In the genomic region with DNA sequence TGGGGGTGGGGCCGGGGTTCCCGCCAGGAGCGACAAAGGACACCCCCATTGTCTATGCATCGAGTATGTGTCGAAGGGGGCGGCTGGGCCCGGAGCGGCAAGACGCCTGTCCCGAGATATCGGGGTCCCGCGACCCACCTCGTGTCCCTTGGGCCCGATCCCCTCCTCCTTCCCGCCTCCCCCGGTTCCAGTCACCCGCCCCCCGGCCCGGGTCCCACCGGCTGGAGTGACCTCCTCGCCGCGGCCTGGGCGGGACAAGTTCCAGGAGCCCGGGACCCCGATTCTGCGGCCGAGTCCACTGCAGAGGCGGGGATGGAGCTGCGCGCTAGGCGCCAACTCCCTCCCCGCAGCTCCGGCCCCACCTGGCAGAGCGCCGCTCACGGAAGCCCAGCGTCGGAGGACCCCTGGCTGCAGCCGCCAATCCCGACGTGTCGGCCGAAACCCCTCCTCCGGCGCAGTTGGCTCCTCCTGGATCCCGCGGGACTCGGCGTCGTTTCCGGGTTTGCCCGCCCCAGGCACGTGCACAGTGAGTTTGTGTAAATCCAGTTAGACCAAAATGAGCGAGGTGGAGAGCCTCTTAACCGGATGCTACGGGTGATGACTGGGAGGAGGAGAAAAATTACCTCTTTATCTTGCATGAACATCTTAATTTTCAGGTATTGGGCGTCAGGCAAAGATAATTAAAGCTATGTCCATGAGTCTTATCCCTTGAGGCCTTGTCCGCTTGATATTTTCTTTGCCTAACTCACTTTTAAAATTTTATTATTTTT, we compare ENCODE assay signal across 8 cellular contexts. TPM values are rescaled to one million over a fixed set of nuclear protein-coding genes. Genes with fewer than 3 reads are reported as not detected.
DNase-seq lines count a peak whose midpoint lies in the region; ATAC-seq, FAIRE-seq and TF ChIP-seq lines count a peak whose summit lies in the region.

A gene (minus strand): TSS at position 434 of the 770 bp plus-strand sequence. CDS start 493 bp downstream, outside the sequence.

- POLR2A ChIA-PET in Panc1 (lab: Charles Lee) = interaction anchor here (0.5 to 0.7 kb wide), 2 partner anchors 56 to 176 kb away, joined by 3 to 5 read pairs; no protein-coding TSS in a partner anchor

- H3K4me1 ChIP-seq in Panc1 (ENCODE audit: control insufficient read depth, insufficient read depth, low read length) = peaks cover 18% of the 10 kb centered on the region
- peaks cover 34 to 50% (median 44%) of the 10 kb centered on the region in 4 donors for H3K4me1 ChIP-seq in esophagus muscularis mucosa
- H3K4me1 ChIP-seq in muscle layer of duodenum (ENCODE audit: control insufficient read depth in 1 of 2, insufficient read depth in 2 of 2, low read length in 2 of 2) = peaks cover 4 to 17% of the 10 kb centered on the region in 2 donors

- WGBS in esophagus muscularis mucosa = 8% methylated on average over 15 of the region's 60 CpGs

- H3K27ac ChIP-seq in Panc1 (ENCODE audit: low read length) (peak within 1 kb of the TSS; percentile 94), esophagus muscularis mucosa (replicated peaks in 1 of 4) (peak within 1 kb of the TSS; percentile 80 to 88 (median 82)), muscle layer of duodenum (ENCODE audit: low read length) (no peak within 1 kb of the TSS)

- ATAC-seq in GM18867 (IDR thresholded peaks at IDR 0.05; ENCODE audit: unreplicated experiment) (peak; percentile 44), Panc1 (peak; percentile 86)

- no peak for TF ChIP-seq POLR2A in esophagus muscularis mucosa (IDR thresholded peaks at IDR 0.05; ENCODE audit: low read depth)

- BruUV-seq in Panc1 (replicated peaks; lab: Mats Ljungman, UMichigan) = no TSS peak

- CTCF ChIA-PET in Panc1 (lab: Charles Lee) = no interaction called here

- H3K27me3 ChIP-seq in Panc1 (ENCODE audit: control insufficient read depth, insufficient read depth, low read length) (no peaks in the 10 kb centered on the region), esophagus muscularis mucosa (no peaks in the 10 kb centered on the region), muscle layer of duodenum (ENCODE audit: low read depth, low read length) (no peaks in the 10 kb centered on the region)

- in situ Hi-C loops in Panc1 (cut with HindIII; ENCODE audit: low pct_unique_long_range_greater_than_20kb, low sequenced_read_pairs) = no loop called here

- DNase-seq in 8988T = peak; percentile 59
- peak; percentile 90 for DNase-seq in HTR-8/SVneo (ENCODE audit: insufficient read length, low spot score)
- no peak for DNase-seq in Panc1 (ENCODE audit: low read depth, low spot score)
- peak; percentile 93 to 95 for DNase-seq in activated T-cell treated with anti-CD3 and anti-CD28 coated beads, Interleukin-2, amount 50 U/mL, for 48 hours
- peak; percentile 98 for DNase-seq in esophagus muscularis mucosa (ENCODE audit: extremely low spot score)
- DNase-seq in stimulated activated CD8-positive, alpha-beta memory T cell treated with anti-CD3 and anti-CD28 coated beads, Interleukin-7, amount 100 ng/mL, for 24 hours (ENCODE audit: low read depth) = peak; percentile 69

- peak; percentile 13 for FAIRE-seq in HTR-8/SVneo (lab: Jason Lieb, UNC)

- H3K4me3 ChIP-seq in Panc1 (ENCODE audit: low read depth in 2 of 2, low read length in 2 of 2) (peak within 1 kb of the TSS; percentile 61 to 80), esophagus muscularis mucosa (peak within 1 kb of the TSS; percentile 69 to 87 (median 73)), muscle layer of duodenum (ENCODE audit: low read depth in 1 of 2, low read length in 2 of 2) (peak within 1 kb of the TSS; percentile 59 to 76)

- TF ChIP-seq EP300 in esophagus muscularis mucosa (IDR thresholded peaks at IDR 0.05) = no peak

- no peak for TF ChIP-seq CTCF in Panc1 (IDR thresholded peaks at IDR 0.05)
- TF ChIP-seq CTCF in esophagus muscularis mucosa (IDR thresholded peaks at IDR 0.05) = peak in 1 of 3 experiments; percentile 23

- intact Hi-C loops in Panc1 (cut with micrococcal nuclease; ENCODE audit: unreplicated experiment) = no loop called here
- intact Hi-C loops in esophagus muscularis mucosa (cut with DNase I) = no loop called here

- H3K36me3 ChIP-seq in Panc1 (ENCODE audit: control insufficient read depth, insufficient read depth, low read length) = no peaks in the 10 kb centered on the region; the same call in 1 of the 2 replicates
- peaks cover 0 to 9% (median 6%) of the 10 kb centered on the region in 4 donors for H3K36me3 ChIP-seq in esophagus muscularis mucosa
- H3K36me3 ChIP-seq in muscle layer of duodenum (ENCODE audit: control insufficient read depth in 1 of 2, insufficient read depth in 2 of 2, low read length in 2 of 2) = peaks cover 0 to under 1% of the 10 kb centered on the region in 2 donors

- H3K9me3 ChIP-seq in Panc1 (ENCODE audit: control insufficient read depth, insufficient read depth, low read depth, low read length) (no peaks in the 10 kb centered on the region), esophagus muscularis mucosa (no peaks in the 10 kb centered on the region), muscle layer of duodenum (ENCODE audit: control insufficient read depth in 1 of 2, low read length in 2 of 2) (no peaks in the 10 kb centered on the region)

RNA-seq across cellular contexts. Expression of the gene that starts here (rescaled TPM):
- total RNA-seq in Panc1 (2021; ENCODE audit: unreplicated experiment) = 109 TPM
- 169 TPM for polyA plus RNA-seq in Panc1 (2012; ENCODE audit: insufficient read length)
- 10 to 100 TPM; 29.1 to 50.0 (median 45.3) TPM for total RNA-seq in esophagus muscularis mucosa
